Comparison of ENCODE assay signal across 14 cellular contexts in the genomic region with DNA sequence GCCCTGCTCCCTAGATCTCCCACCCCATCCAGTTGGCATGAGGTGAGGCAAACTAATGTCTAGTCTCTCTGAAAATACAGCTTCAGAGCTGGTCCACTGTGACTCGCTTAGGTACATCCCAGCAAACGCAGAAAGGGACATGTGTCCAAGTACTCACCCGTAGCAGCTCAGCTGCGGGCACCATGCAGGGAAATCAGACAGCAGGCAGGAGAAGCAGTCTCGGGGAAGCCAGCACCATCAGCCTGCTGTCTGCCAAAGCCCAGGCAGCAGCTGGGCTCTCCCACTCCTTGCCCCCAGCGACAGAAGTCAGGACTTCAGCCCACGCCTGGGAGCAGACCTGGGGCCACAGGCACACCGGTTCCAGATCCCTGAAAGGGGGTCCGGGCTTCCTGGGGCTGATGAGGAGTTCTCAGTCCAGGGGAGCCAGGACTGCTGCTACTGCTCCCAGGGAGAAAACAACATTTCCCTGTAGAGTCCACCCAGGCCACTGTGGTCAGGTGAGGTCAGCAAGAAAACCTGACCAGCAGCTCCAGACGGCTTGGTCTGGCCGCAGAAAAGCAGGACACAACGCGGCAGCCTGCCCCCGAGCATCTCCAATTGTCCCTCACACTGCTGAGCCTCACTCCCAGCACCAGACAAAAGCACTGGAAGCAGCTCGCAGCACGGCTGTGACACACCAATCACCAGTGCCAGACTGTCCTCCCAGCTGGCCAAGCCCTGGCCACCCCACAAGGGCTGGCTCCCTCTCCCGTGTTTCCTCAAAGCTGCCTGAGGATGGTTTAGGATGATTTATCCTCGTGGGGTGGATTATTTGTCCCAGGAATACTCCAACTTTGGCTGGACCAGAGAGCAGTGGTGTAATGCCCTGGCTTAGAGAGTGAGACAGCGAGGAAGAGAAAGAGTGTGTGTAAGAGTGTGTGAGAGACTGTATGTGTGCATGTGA. TPM values are rescaled to one million over a fixed set of nuclear protein-coding genes. Genes with fewer than 3 reads are reported as not detected.
DNase-seq lines count a peak whose midpoint lies in the region; ATAC-seq and TF ChIP-seq lines count a peak whose summit lies in the region.
"Had no signal": no experiment of that assay in that cellular context is flagged by ENCODE, and none has a peak within 500 bp of the region (broad histone marks: within the 10 kb centered on the region; RNA-seq: fewer than 3 reads in every experiment).

No MANE protein-coding gene starts in this region.

- H3K36me3 ChIP-seq in heart left ventricle (no peaks in the 10 kb centered on the region), mesendoderm (ENCODE audit: control insufficient read depth, insufficient read depth, low read length) (no peaks in the 10 kb centered on the region)
- H3K36me3 ChIP-seq: ovary had no signal

- H3K27me3 ChIP-seq in heart left ventricle: peaks cover 0 to 4% (median 0%) of the 10 kb centered on the region in 9 donors
- no peaks in the 10 kb centered on the region for H3K27me3 ChIP-seq in mesendoderm (ENCODE audit: insufficient read depth, low read length, poor library complexity)
- H3K27me3 ChIP-seq: ovary had no signal

- no peak overlapping the region for H4K8ac ChIP-seq in mesendoderm (ENCODE audit: low read depth, low read length)

- no peak for TF ChIP-seq CTCF in heart left ventricle (IDR thresholded peaks at IDR 0.05)

- no peak overlapping the region for H3K27ac ChIP-seq in heart left ventricle
- no peak overlapping the region for H3K27ac ChIP-seq in mesendoderm (ENCODE audit: low read depth, low read length)
- H3K27ac ChIP-seq: ovary had no signal

- no peak overlapping the region for H3K4me3 ChIP-seq in heart left ventricle
- H3K4me3 ChIP-seq in mesendoderm (ENCODE audit: low read length): no peak overlapping the region
- H3K4me3 ChIP-seq: ovary had no signal

- no peak overlapping the region for H3K4ac ChIP-seq in mesendoderm (ENCODE audit: low read depth, low read length)

- no peaks in the 10 kb centered on the region for H3K79me2 ChIP-seq in mesendoderm (ENCODE audit: control insufficient read depth, insufficient read depth, low read length)

- H3K23ac ChIP-seq in mesendoderm (ENCODE audit: low read length): no peak overlapping the region

- no peak overlapping the region for H2BK5ac ChIP-seq in mesendoderm (ENCODE audit: low read length)

- no peaks in the 10 kb centered on the region for H3K79me1 ChIP-seq in mesendoderm (ENCODE audit: low read length)

- H3K9ac ChIP-seq in mesendoderm (ENCODE audit: low read length): no peak overlapping the region

- TF ChIP-seq POLR2A in heart left ventricle (IDR thresholded peaks at IDR 0.05) (no peak), erythroblast (IDR thresholded peaks at IDR 0.05; ENCODE audit: low read length) (no peak)

- DNase-seq in heart left ventricle: peak in 1 of 5 donors; percentile 5
- no peak for DNase-seq in cardiac septum (ENCODE audit: low spot score)
- peak; percentile 47 for DNase-seq in cerebellum (ENCODE audit: low spot score)
- no peak for DNase-seq in mesendoderm
- DNase-seq in OCI-M1 (lab: John Stamatoyannopoulos, UW): no peak
- no peak for DNase-seq in erythroblast (lab: John Stamatoyannopoulos, UW)
- DNase-seq in DMS79 (lab: John Stamatoyannopoulos, UW): no peak
- no peak for DNase-seq in KG1 (lab: John Stamatoyannopoulos, UW)
- DNase-seq: DND-41, NCI-H1048, T-helper 9 cell had no signal

- intact Hi-C loops in heart left ventricle (cut with DNase I): no loop called here
- intact Hi-C loops in cardiac septum (cut with DNase I): no loop called here

- 35 to 69% (median 65%) methylated on average over 6 to 19 of the region's 19 CpGs for WGBS in heart left ventricle, 4 donors
- WGBS in mesendoderm (ENCODE audit: extremely low coverage, insufficient coverage, low lambda C conversion rate): no CpG with 5 or more reads among the region's 19 CpGs

- H2BK120ac ChIP-seq in mesendoderm (ENCODE audit: low read depth, low read length): no peak overlapping the region

- ATAC-seq in heart left ventricle: peak in 3 of 4 donors; percentile 34 to 53 (median 44)

- no peak overlapping the region for H4K5ac ChIP-seq in mesendoderm (ENCODE audit: low read length)

- no peak overlapping the region for H3K4me2 ChIP-seq in mesendoderm (ENCODE audit: low read length)

- peak overlapping the region; percentile 46 for H3K56ac ChIP-seq in mesendoderm (ENCODE audit: low read length)

- H3K4me1 ChIP-seq in heart left ventricle (peaks cover 0 to 56% (median 28%) of the 10 kb centered on the region in 12 donors), mesendoderm (ENCODE audit: control insufficient read depth, low read depth, low read length) (peaks cover 12% of the 10 kb centered on the region)

- H3K9me3 ChIP-seq in heart left ventricle: no peaks in the 10 kb centered on the region
- H3K9me3 ChIP-seq: ovary had no signal

- no peak overlapping the region for H2BK15ac ChIP-seq in mesendoderm (replicated peaks; ENCODE audit: low read depth)

- no peak overlapping the region for H2AK5ac ChIP-seq in mesendoderm (ENCODE audit: low read length)

- no peak overlapping the region for H3K18ac ChIP-seq in mesendoderm (ENCODE audit: low read length)

RNA-seq across cellular contexts. Expression of a gene that starts 34.7 kb away (rescaled TPM):
- total RNA-seq in heart left ventricle (10 to 100 TPM in 3 of 9 donors, 1 to 10 TPM in 6; 2.2 to 16.7 (median 7.4) TPM), cardiac septum (21.1 TPM), cerebellum (24.8 TPM)
- polyA plus RNA-seq in heart left ventricle: 1 to 10 TPM; 3.2 to 5.5 TPM
- 2.2 TPM for polyA plus RNA-seq in mesendoderm (2013, experiment 1 of 2)
- 1.9 TPM for polyA plus RNA-seq in mesendoderm (2013, experiment 2 of 2)
- total RNA-seq: fibroblast of villous mesenchyme, H4 had no signal
